21 cellular contexts compared by ENCODE assay signal in the genomic region with DNA sequence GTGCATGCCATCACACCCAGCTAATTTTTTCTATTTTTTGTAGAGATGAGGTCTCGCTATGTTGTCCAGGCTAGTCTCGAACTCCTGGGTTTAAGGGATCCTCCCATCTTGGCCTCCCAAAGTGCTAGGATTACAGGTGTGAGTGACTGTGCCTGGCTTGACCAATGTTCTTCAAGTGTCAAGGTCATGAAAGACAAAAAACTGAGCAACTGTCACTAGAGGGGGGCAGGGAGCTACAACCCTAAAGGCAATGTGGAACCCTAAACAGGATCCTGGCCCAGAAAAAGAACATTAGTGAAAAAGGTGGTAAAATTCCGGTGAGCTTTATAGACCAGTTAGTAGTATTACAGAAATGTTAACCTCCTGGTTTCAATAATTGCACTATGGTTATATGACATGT. TPM values are rescaled to one million over a fixed set of nuclear protein-coding genes. Genes with fewer than 3 reads are reported as not detected.
"Had no signal": no experiment of that assay in that cellular context is flagged by ENCODE, and none has a peak within 500 bp of the region (broad histone marks: within the 10 kb centered on the region; RNA-seq: fewer than 3 reads in every experiment).

No MANE protein-coding gene starts in this region.

- ATAC-seq: HepG2, Panc1, PC-3 had no signal

- H3K4me2 ChIP-seq: KMS-11, SK-N-SH had no signal

- H3K9ac ChIP-seq: KMS-11, SK-N-SH had no signal

- DNase-seq: IMR-90, NCI-H1048, NCI-H1105 treated with DMSO at 0.1 percent for 48 hours, NCI-H1417 treated with DMSO at 0.1 percent for 48 hours, NCI-H146, NCI-H1694 treated with DMSO at 0.1 percent for 48 hours, NCI-H1930, NCI-H2081, NCI-H2107, NCI-H2227 treated with DMSO at 0.1 percent for 48 hours, NCI-H524, NCI-H526 treated with DMSO at 0.1 percent for 48 hours, NCI-H748 treated with DMSO at 0.1 percent for 48 hours, PC-3, SHP77, SK-N-SH had no signal

- H3K27ac ChIP-seq: KMS-11, RWPE1 had no signal

- H3K9me3 ChIP-seq: SK-N-SH had no signal

- H3K9me2 ChIP-seq: SK-N-SH had no signal

RNA-seq across cellular contexts. Expression of a gene that starts 7.3 kb away (rescaled TPM):
- total RNA-seq: OCI-LY7 had no signal
